In the genomic region with DNA sequence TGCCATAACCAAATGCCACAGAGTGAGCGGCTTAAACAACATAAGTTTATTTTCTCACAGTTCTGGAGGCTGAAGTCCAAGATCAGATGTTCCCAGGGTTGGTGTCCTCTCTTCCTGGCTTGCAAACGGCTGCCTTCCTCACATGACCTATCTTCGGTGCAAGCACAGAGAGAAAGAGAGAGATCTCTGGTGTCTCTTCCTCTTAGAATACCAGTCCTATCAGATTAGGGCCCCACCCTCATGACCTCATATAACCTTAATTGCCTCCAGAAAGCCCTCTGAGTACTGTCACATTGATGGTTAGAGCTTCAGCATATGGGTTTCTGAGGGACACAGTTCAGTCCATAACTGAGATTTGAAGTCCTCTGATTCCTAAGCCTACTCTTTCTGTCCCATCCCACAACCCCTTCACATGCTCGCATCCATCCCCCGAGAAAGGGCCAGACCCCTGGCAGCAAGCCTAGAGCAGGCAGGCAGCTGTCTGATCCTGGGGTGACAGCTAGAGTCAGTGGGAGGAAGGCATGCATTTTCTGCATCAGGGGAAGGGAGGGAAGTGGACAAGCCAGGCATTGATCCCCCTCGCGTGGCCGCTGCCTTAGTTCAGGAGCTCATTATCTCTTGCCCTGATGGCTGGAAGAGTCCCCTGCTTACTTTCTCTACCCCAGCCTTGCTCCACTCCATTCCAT, we compare ENCODE assay signal across 17 cellular contexts.
"Had no signal": no experiment of that assay in that cellular context is flagged by ENCODE, and none has a peak within 500 bp of the region (broad histone marks: within the 10 kb centered on the region; RNA-seq: fewer than 3 reads in every experiment).

No MANE protein-coding gene starts in this region.

- H3K27ac ChIP-seq: left lung, neutrophil, skin epidermis, tibial artery had no signal

- FAIRE-seq: colon, islet of Langerhans had no signal

- H3K27me3 ChIP-seq: left lung, neutrophil, tibial artery had no signal

- ATAC-seq: activated CD4-positive, alpha-beta T cell treated with anti-CD3 and anti-CD28 coated beads for 36 hours; activated CD8-positive, alpha-beta T cell treated with anti-CD3 and anti-CD28 coated beads, Interleukin-2, amount 10 ng/mL, durations not matched to agents 7 days and 5 days; activated naive CD4-positive, alpha-beta T cell treated with anti-CD3 and anti-CD28 coated beads, Interleukin-2, amount 50 U/mL, for 72 hours; left lung; naive thymus-derived CD8-positive, alpha-beta T cell had no signal

- H3K9me3 ChIP-seq: left lung, neutrophil, tibial artery had no signal

- H3K4me3 ChIP-seq: left lung, skin epidermis, tibial artery had no signal

- DNase-seq: activated CD4-positive, alpha-beta T cell treated with anti-CD3 and anti-CD28 coated beads for 36 hours; activated CD8-positive, alpha-beta memory T cell treated with anti-CD3 and anti-CD28 coated beads, Interleukin-2, amount 50 U/mL, for 4 hours; activated CD8-positive, alpha-beta T cell treated with anti-CD3 and anti-CD28 coated beads, Interleukin-2, amount 10 ng/mL, durations not matched to agents 7 days and 5 days; activated gamma-delta T cell; activated T-cell treated with anti-CD3 and anti-CD28 coated beads, Interleukin-2, amount 50 U/mL, for 48 hours; left lung; mammary epithelial cell; naive thymus-derived CD8-positive, alpha-beta T cell; stimulated activated CD4-positive, alpha-beta T cell treated with anti-CD3 and anti-CD28 coated beads, Interleukin-4, amount 100 ng/mL, for 24 hours; stimulated activated naive CD4-positive, alpha-beta T cell; SW 1271; tibial artery had no signal

- H3K36me3 ChIP-seq: left lung, neutrophil, tibial artery had no signal

- H3K4me1 ChIP-seq: left lung, tibial artery had no signal
